18 cellular contexts compared by ENCODE assay signal in the genomic region with DNA sequence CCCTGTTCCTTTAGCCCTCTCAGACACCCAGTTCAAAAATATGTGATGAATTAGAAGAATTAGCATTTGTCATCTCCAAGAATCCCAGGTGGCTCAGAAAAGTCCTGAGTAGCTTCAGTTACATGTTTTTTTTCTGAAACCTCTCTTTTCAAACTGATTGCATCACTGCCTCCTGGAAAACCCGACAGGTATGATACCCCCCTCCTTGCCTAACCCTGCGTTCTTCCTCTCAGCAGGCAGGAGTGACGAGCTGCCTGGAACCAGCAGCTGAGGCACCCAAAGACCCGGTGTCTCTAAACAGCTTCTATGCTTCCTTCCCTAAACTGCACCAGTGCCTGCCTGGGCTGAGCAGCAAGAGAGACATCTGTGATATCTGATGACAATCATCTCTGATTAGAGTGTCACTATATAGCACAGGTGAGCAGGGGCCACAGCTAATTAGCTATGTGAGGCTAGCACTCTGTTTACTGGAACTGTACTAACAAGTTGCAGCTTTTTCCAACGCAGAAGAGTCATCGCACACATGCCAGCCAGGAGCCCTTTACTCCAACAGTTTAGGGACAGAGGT.
DNase-seq lines count a peak whose midpoint lies in the region; FAIRE-seq and TF ChIP-seq lines count a peak whose summit lies in the region.
"Had no signal": no experiment of that assay in that cellular context is flagged by ENCODE, and none has a peak within 500 bp of the region (broad histone marks: within the 10 kb centered on the region; RNA-seq: fewer than 3 reads in every experiment).

No MANE protein-coding gene starts in this region.

- no peak overlapping the region for H2AK5ac ChIP-seq in H1 (ENCODE audit: low read depth, low read length)

- no peak for TF ChIP-seq CTCF in H1 (IDR thresholded peaks at IDR 0.05; ENCODE audit: control extremely low read depth in 1 of 3, insufficient read depth in 1 of 3, low read depth in 1 of 3, low read length in 3 of 3)
- no peak for TF ChIP-seq CTCF in neural cell (IDR thresholded peaks at IDR 0.05; ENCODE audit: poor library complexity, severe bottlenecking)
- no peak for TF ChIP-seq CTCF in thyroid gland (IDR thresholded peaks at IDR 0.05)
- no peak for TF ChIP-seq CTCF in hepatocyte (IDR thresholded peaks at IDR 0.05; ENCODE audit: poor library complexity)

- H3K79me1 ChIP-seq in H1 (ENCODE audit: low read depth, low read length) = no peaks in the 10 kb centered on the region

- H3K4me3 ChIP-seq in H1 (ENCODE audit: extremely low read depth in 1 of 4, insufficient read depth in 2 of 4, low read depth in 3 of 4, low read length in 4 of 4) (no peak overlapping the region), neural cell (ENCODE audit: low read length) (no peak overlapping the region), thyroid gland (replicated peaks in 1 of 3) (no peak overlapping the region), hepatocyte (no peak overlapping the region)
- H3K4me3 ChIP-seq: SK-N-MC had no signal

- CTCF ChIA-PET in H1 (lab: Charles Lee; ENCODE audit: partially characterized antibody) = interaction anchor here (0.9 to 1.6 kb wide), 4 partner anchors 13 to 143 kb away, joined by 3 to 6 read pairs (median 4); no protein-coding TSS in a partner anchor

- TF ChIP-seq EP300 in H1 (IDR thresholded peaks at IDR 0.05; ENCODE audit: borderline replicate concordance in 1 of 2, low read depth in 2 of 2, low read length in 2 of 2) = no peak
- TF ChIP-seq EP300 in neural cell (conservative IDR thresholded peaks at IDR 0.05; ENCODE audit: poor library complexity, severe bottlenecking) = no peak

- H2BK5ac ChIP-seq in H1 (ENCODE audit: low read depth, low read length) = no peak overlapping the region

- WGBS in H1 (ENCODE audit: extremely low coverage in 1 of 2, insufficient coverage in 1 of 2, insufficient read length in 1 of 2, insufficient replicate concordance in 2 of 2, low coverage in 1 of 2, low lambda C conversion rate in 2 of 2, missing lambda C conversion rate in 1 of 2), 2 experiments = 81% methylated on average over 6 of the region's 6 CpGs; no CpG with 5 or more reads in 1 of the 2 experiments
- WGBS in thyroid gland, 2 donors = 37 to 45% methylated on average over 6 of the region's 6 CpGs
- 68% methylated on average over 6 of the region's 6 CpGs for WGBS in hepatocyte (ENCODE audit: low lambda C conversion rate, missing lambda C conversion rate)

- no peak overlapping the region for H3K4me2 ChIP-seq in H1 (ENCODE audit: insufficient read depth in 1 of 2, low read depth in 2 of 2, low read length in 2 of 2)
- H3K4me2 ChIP-seq in neural cell (ENCODE audit: low read length) = no peak overlapping the region
- H3K4me2 ChIP-seq in hepatocyte = no peak overlapping the region

- H2AFZ ChIP-seq in H1 (ENCODE audit: low read length) (peak overlapping the region; percentile 7; the same call in 1 of the 2 replicates), neural cell (ENCODE audit: low read depth, low read length) (no peak overlapping the region), hepatocyte (no peak overlapping the region)

- H3K56ac ChIP-seq in H1 (replicated peaks; ENCODE audit: insufficient read length, low read depth, low read length) = no peak overlapping the region

- no peak overlapping the region for H3K23ac ChIP-seq in H1 (ENCODE audit: insufficient read length)

- H4K91ac ChIP-seq in H1 (replicated peaks; ENCODE audit: insufficient read length, low read length) = no peak overlapping the region

- no peak overlapping the region for H2BK12ac ChIP-seq in H1 (ENCODE audit: low read depth, low read length)

- H3K27me3 ChIP-seq in H1 (replicated peaks in 1 of 4; ENCODE audit: control insufficient read depth in 3 of 4, extremely low read depth in 1 of 4, insufficient read depth in 3 of 4, low read length in 3 of 4) (no peaks in the 10 kb centered on the region), neural cell (ENCODE audit: insufficient read depth, low read depth, low read length) (no peaks in the 10 kb centered on the region), thyroid gland (no peaks in the 10 kb centered on the region), hepatocyte (no peaks in the 10 kb centered on the region)

- H2BK15ac ChIP-seq in H1 (ENCODE audit: low read length) = no peak overlapping the region

- no peak overlapping the region for H4K5ac ChIP-seq in H1 (ENCODE audit: insufficient read length, low read depth, low read length)

- H3K4me1 ChIP-seq in H1 (replicated peaks in 1 of 4; ENCODE audit: control insufficient read depth in 3 of 4, insufficient read depth in 4 of 4, low read length in 3 of 4) (peaks cover 0 to 7% (median 4%) of the 10 kb centered on the region in 4 experiments; a peak in 3 of 7 replicates), thyroid gland (no peaks in the 10 kb centered on the region), hepatocyte (ENCODE audit: insufficient read depth) (no peaks in the 10 kb centered on the region)

- no peak overlapping the region for H4K8ac ChIP-seq in H1 (ENCODE audit: extremely low read depth, insufficient read depth, low read length)

- H3K9me2 ChIP-seq in neural cell (ENCODE audit: insufficient read depth, low read length) = no peaks in the 10 kb centered on the region
- H3K9me2 ChIP-seq in hepatocyte (replicated peaks; ENCODE audit: insufficient read depth) = no peaks in the 10 kb centered on the region

- H3F3A ChIP-seq in neural cell (ENCODE audit: insufficient read depth, low read length, poor library complexity, severe bottlenecking) = no peaks in the 10 kb centered on the region

- H4K20me1 ChIP-seq in H1 (replicated peaks in 1 of 2; ENCODE audit: control insufficient read depth in 1 of 2, insufficient read depth in 2 of 2, low read length in 2 of 2) (no peaks in the 10 kb centered on the region), neural cell (ENCODE audit: insufficient read depth) (no peaks in the 10 kb centered on the region), hepatocyte (ENCODE audit: insufficient read depth, poor library complexity, severe bottlenecking) (no peaks in the 10 kb centered on the region)

- H2BK120ac ChIP-seq in H1 (replicated peaks; ENCODE audit: low read depth, low read length) = no peak overlapping the region

- no peak overlapping the region for H2BK20ac ChIP-seq in H1 (ENCODE audit: low read length)

- H3K23me2 ChIP-seq in H1 (ENCODE audit: low read depth, low read length) = no peaks in the 10 kb centered on the region; the same call in 1 of the 2 replicates

- TF ChIP-seq RAD21 in H1 (IDR thresholded peaks at IDR 0.05 in 1 of 2, conservative IDR thresholded peaks at IDR 0.05 in 1 of 2; ENCODE audit: low read depth in 2 of 2, low read length in 2 of 2) (no peak), neural cell (conservative IDR thresholded peaks at IDR 0.05) (no peak)

- no peaks in the 10 kb centered on the region for H3K9me3 ChIP-seq in H1 (ENCODE audit: insufficient read depth in 2 of 2, low read depth in 1 of 2, low read length in 1 of 2)
- no peaks in the 10 kb centered on the region for H3K9me3 ChIP-seq in neural cell (ENCODE audit: low read length)
- H3K9me3 ChIP-seq in thyroid gland = no peaks in the 10 kb centered on the region
- no peaks in the 10 kb centered on the region for H3K9me3 ChIP-seq in hepatocyte (ENCODE audit: low read depth)

- POLR2A ChIA-PET in H1 (lab: Charles Lee; ENCODE audit: partially characterized antibody) = interaction anchor here (1.1 kb wide), 1 partner anchor 11 kb away, joined by 3 read pairs; no protein-coding TSS in a partner anchor

- no peak overlapping the region for H3K4ac ChIP-seq in H1 (replicated peaks; ENCODE audit: insufficient read length, low read depth, low read length)

- intact Hi-C loops in thyroid gland (cut with DNase I) = no loop called here

- DNase-seq in NCI-H2171 treated with DMSO at 0.1 percent for 48 hours (lab: John Stamatoyannopoulos, UW) (peak; percentile 9), NCI-H2171 (lab: John Stamatoyannopoulos, UW) (no peak), H1 (ENCODE audit: low read depth in 1 of 2, low spot score in 2 of 2) (no peak), thyroid gland (peak; percentile 8 to 50), hepatocyte (ENCODE audit: low spot score) (no peak), NCI-H345 (lab: John Stamatoyannopoulos, UW) (no peak), medulla oblongata (ENCODE audit: extremely low spot score) (no peak)
- DNase-seq: 8988T, COR-L47, GDM1, HCEC 1CT, NCI-H1092 treated with DMSO at 0.1 percent for 48 hours, NCI-H1694, NCI-H446 treated with DMSO at 0.1 percent for 48 hours, NCI-H774, SHP77 had no signal

- no peak for TF ChIP-seq POLR2A in H1 (IDR thresholded peaks at IDR 0.05; ENCODE audit: control extremely low read depth in 1 of 2, low read depth in 2 of 2, low read length in 2 of 2)
- no peak for TF ChIP-seq POLR2A in thyroid gland (IDR thresholded peaks at IDR 0.05)

- H3K36me3 ChIP-seq in H1 (ENCODE audit: control insufficient read depth in 2 of 4, insufficient read depth in 4 of 4, low read length in 3 of 4) = no peaks in the 10 kb centered on the region
- no peaks in the 10 kb centered on the region for H3K36me3 ChIP-seq in neural cell (ENCODE audit: insufficient read depth, low read length)
- H3K36me3 ChIP-seq in thyroid gland = no peaks in the 10 kb centered on the region
- no peaks in the 10 kb centered on the region for H3K36me3 ChIP-seq in hepatocyte (replicated peaks; ENCODE audit: insufficient read depth, low read depth)

- no peak overlapping the region for H3K18ac ChIP-seq in H1 (ENCODE audit: extremely low read depth, low read length)

- no peak overlapping the region for H3K9ac ChIP-seq in H1 (replicated peaks in 1 of 4; ENCODE audit: extremely low read depth in 1 of 4, low read depth in 3 of 4, low read length in 3 of 4)
- peak overlapping the region; percentile 16 for H3K9ac ChIP-seq in neural cell (ENCODE audit: low read length)

- FAIRE-seq in H1 (lab: Jason Lieb, UNC) = no peak

- H3K27ac ChIP-seq in H1 (ENCODE audit: low read depth, low read length) (no peak overlapping the region), neural cell (ENCODE audit: low read length) (no peak overlapping the region), thyroid gland (no peak overlapping the region), hepatocyte (no peak overlapping the region)
- H3K27ac ChIP-seq: SK-N-MC had no signal

- H3K79me2 ChIP-seq in H1 (ENCODE audit: control insufficient read depth in 1 of 2, insufficient read depth in 2 of 2, low read length in 2 of 2) (no peaks in the 10 kb centered on the region), neural cell (replicated peaks; ENCODE audit: insufficient read depth, low read length) (no peaks in the 10 kb centered on the region), hepatocyte (no peaks in the 10 kb centered on the region)

- H3K14ac ChIP-seq in H1 (ENCODE audit: insufficient read length) = no peak overlapping the region

TF ChIP-seq in H1, 55 proteins besides CTCF, POLR2A, EP300 and RAD21 (continues in another document):
- peak; percentile 79; the same call in 1 of the 2 replicates for TF ChIP-seq CEBPB (IDR thresholded peaks at IDR 0.05; ENCODE audit: low read depth, low read length)

Comparison
In these comparisons a context has a peak if more than half of its experiments do, and no peak if none do; other contexts are left out.
1. DNase-seq: peak in NCI-H2171 treated with DMSO at 0.1 percent for 48 hours (single experiment) and thyroid gland (2 of 2); none in NCI-H2171 (single experiment), H1 (0 of 2), hepatocyte (single experiment), NCI-H345 (single experiment) and medulla oblongata (single experiment).